ENCODE assay signal across 8 cellular contexts in the genomic region with DNA sequence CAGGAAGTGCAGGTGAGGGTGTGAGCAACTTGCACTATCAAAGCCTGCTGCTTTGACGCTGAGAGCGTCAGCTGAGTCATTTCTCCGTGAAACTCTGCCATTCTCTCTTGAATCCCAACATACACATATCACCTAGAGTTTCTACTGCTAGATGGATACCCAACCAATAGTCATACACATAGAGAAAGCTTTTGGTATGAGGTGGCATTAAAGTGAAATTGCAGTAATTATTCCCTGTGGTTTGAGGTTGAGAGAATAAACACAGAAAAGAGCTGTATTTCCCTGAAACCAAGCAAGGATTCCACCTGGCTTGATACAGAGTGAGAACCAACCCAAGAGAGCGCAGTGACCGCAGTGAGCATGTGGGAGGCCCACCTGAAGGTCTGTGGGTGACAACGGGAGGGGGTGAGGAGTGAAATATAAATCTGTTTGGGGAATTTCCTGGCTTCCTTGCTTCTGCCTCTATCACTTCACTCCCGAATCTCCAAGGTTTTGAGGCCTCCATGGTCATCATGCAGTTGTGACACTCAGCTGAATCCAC. TPM values are rescaled to one million over a fixed set of nuclear protein-coding genes. Genes with fewer than 3 reads are reported as not detected.
DNase-seq lines count a peak whose midpoint lies in the region; ATAC-seq and TF ChIP-seq lines count a peak whose summit lies in the region.
"Had no signal": no experiment of that assay in that cellular context is flagged by ENCODE, and none has a peak within 500 bp of the region (broad histone marks: within the 10 kb centered on the region; RNA-seq: fewer than 3 reads in every experiment).

No MANE protein-coding gene starts in this region.

- H3K79me2 ChIP-seq in SK-N-SH (ENCODE audit: insufficient read depth), result no peaks in the 10 kb centered on the region

- H3F3A ChIP-seq in SK-N-SH (replicated peaks; ENCODE audit: insufficient read depth), result no peaks in the 10 kb centered on the region

- no peak overlapping the region for H3K4me3 Mint-ChIP-seq in activated naive CD8-positive, alpha-beta T cell treated with anti-CD3 and anti-CD28 coated beads, Interleukin-2, amount 50 U/mL, for 24 hours

- no peaks in the 10 kb centered on the region for H4K20me1 ChIP-seq in SK-N-SH (ENCODE audit: insufficient read depth)

- no peaks in the 10 kb centered on the region for H3K36me3 ChIP-seq in SK-N-SH (replicated peaks in 1 of 2; ENCODE audit: control insufficient read depth in 1 of 2, insufficient read depth in 2 of 2, low read length in 1 of 2)

- peak; percentile 15 for DNase-seq in activated naive CD8-positive, alpha-beta T cell treated with anti-CD3 and anti-CD28 coated beads, Interleukin-2, amount 50 U/mL, for 24 hours
- DNase-seq in head of caudate nucleus (no peak), SK-N-SH (no peak), NCI-H2196 treated with DMSO at 0.1 percent for 48 hours (lab: John Stamatoyannopoulos, UW; ENCODE audit: unreplicated experiment) (no peak)
- DNase-seq: glutamatergic neuron had no signal

- CTCF ChIA-PET in SK-N-SH (lab: Yijun Ruan, JAX), result interaction anchor here (2.5 kb wide), 1 partner anchor 10 kb away, joined by 10 read pairs; no protein-coding TSS in a partner anchor

- WGBS in SK-N-SH (ENCODE audit: low lambda C conversion rate), result 42% methylated on average over 7 of the region's 7 CpGs

- no peaks in the 10 kb centered on the region for H3K9me2 ChIP-seq in SK-N-SH

- H3K27ac Mint-ChIP-seq in activated naive CD8-positive, alpha-beta T cell treated with anti-CD3 and anti-CD28 coated beads, Interleukin-2, amount 50 U/mL, for 24 hours, result peak overlapping the region; percentile 60

- TF ChIP-seq RAD21 in SK-N-SH (IDR thresholded peaks at IDR 0.05; ENCODE audit: low read length), result no peak

- H2AFZ ChIP-seq in SK-N-SH (ENCODE audit: low read depth), result no peak overlapping the region

- H3K4me2 ChIP-seq in SK-N-SH, result no peak overlapping the region

- no peaks in the 10 kb centered on the region; a peak in 1 of 4 replicates for H3K4me1 ChIP-seq in SK-N-SH (ENCODE audit: control insufficient read depth in 1 of 2, insufficient read depth in 2 of 2, low read depth in 1 of 2, low read length in 1 of 2)

- H3K4me3 ChIP-seq in SK-N-SH (ENCODE audit: low read depth in 2 of 2, low read length in 1 of 2), result no peak overlapping the region

- TF ChIP-seq EP300 in SK-N-SH (IDR thresholded peaks at IDR 0.05; ENCODE audit: borderline replicate concordance in 1 of 2, low read depth in 1 of 2, low read length in 1 of 2), result no peak

- no peak for TF ChIP-seq CTCF in SK-N-SH (IDR thresholded peaks at IDR 0.05)

- H3K9me3 ChIP-seq in SK-N-SH, result no peaks in the 10 kb centered on the region

- peaks cover 11% of the 10 kb centered on the region for H3K4me1 Mint-ChIP-seq in activated naive CD8-positive, alpha-beta T cell treated with anti-CD3 and anti-CD28 coated beads, Interleukin-2, amount 50 U/mL, for 24 hours

- POLR2A ChIA-PET in SK-N-SH (lab: Yijun Ruan, JAX), result no interaction called here

- no peak overlapping the region for H3K9ac ChIP-seq in SK-N-SH

- H3K27me3 Mint-ChIP-seq in activated naive CD8-positive, alpha-beta T cell treated with anti-CD3 and anti-CD28 coated beads, Interleukin-2, amount 50 U/mL, for 24 hours, result peaks cover 7% of the 10 kb centered on the region

- no peaks in the 10 kb centered on the region for H3K27me3 ChIP-seq in SK-N-SH (ENCODE audit: insufficient read depth)

- intact Hi-C loops in head of caudate nucleus (cut with DNase I), result no loop called here

- no peak overlapping the region for H3K27ac ChIP-seq in SK-N-SH (ENCODE audit: low read depth in 2 of 2, low read length in 1 of 2)

- no peaks in the 10 kb centered on the region for H3K9me3 Mint-ChIP-seq in activated naive CD8-positive, alpha-beta T cell treated with anti-CD3 and anti-CD28 coated beads, Interleukin-2, amount 50 U/mL, for 24 hours

- ATAC-seq in GM18861 (IDR thresholded peaks at IDR 0.05; ENCODE audit: unreplicated experiment) (peak; percentile 98), GM19467 (IDR thresholded peaks at IDR 0.05; ENCODE audit: unreplicated experiment) (peak; percentile 95), HG03039 (IDR thresholded peaks at IDR 0.05; ENCODE audit: unreplicated experiment) (peak; percentile 93)
- ATAC-seq in activated naive CD8-positive, alpha-beta T cell treated with anti-CD3 and anti-CD28 coated beads, Interleukin-2, amount 50 U/mL, for 24 hours, result peak; percentile 81

- no peaks in the 10 kb centered on the region for H3K36me3 Mint-ChIP-seq in activated naive CD8-positive, alpha-beta T cell treated with anti-CD3 and anti-CD28 coated beads, Interleukin-2, amount 50 U/mL, for 24 hours (ENCODE audit: low read depth)

TF ChIP-seq in SK-N-SH, 30 proteins besides CTCF, POLR2A, EP300 and RAD21:
- TF ChIP-seq SMC3 (IDR thresholded peaks at IDR 0.05; ENCODE audit: low read depth, low read length), result no peak
- no peak for TF ChIP-seq RCOR1 (IDR thresholded peaks at IDR 0.05; ENCODE audit: low read length)
- no peak for TF ChIP-seq SIN3A (IDR thresholded peaks at IDR 0.05; ENCODE audit: borderline replicate concordance, low read depth, low read length)
- TF ChIP-seq NRF1 (IDR thresholded peaks at IDR 0.05; ENCODE audit: low read depth, low read length), result no peak
- no peak for TF ChIP-seq RXRA (IDR thresholded peaks at IDR 0.05; ENCODE audit: borderline replicate concordance, low read depth)
- no peak for TF ChIP-seq TCF12 (IDR thresholded peaks at IDR 0.05)
- no peak for TF ChIP-seq GATA2 (CRISPR knock-in tag; IDR thresholded peaks at IDR 0.05)
- TF ChIP-seq NFIC (IDR thresholded peaks at IDR 0.05; ENCODE audit: borderline replicate concordance), result no peak
- no peak for TF ChIP-seq IRF3 (IDR thresholded peaks at IDR 0.05; ENCODE audit: low read depth, low read length)
- TF ChIP-seq CHD2 (IDR thresholded peaks at IDR 0.05; ENCODE audit: low read length, partially characterized antibody), result no peak
- no peak for TF ChIP-seq GABPA (IDR thresholded peaks at IDR 0.05; ENCODE audit: low read depth)
- no peak for TF ChIP-seq RFX5 (IDR thresholded peaks at IDR 0.05; ENCODE audit: low read length)

RNA-seq across cellular contexts. Expression of gene TMEM18, which starts 28.8 kb away (rescaled TPM):
- polyA plus RNA-seq in SK-N-SH (2012; rRNA removed), result 28.9 and 29.3 TPM in 2 replicates
- 28.5 and 44.5 TPM in 2 replicates for polyA plus RNA-seq in SK-N-SH (2012; cell fraction: cytosol; rRNA removed)
- 35.6 and 46.8 TPM in 2 replicates for polyA plus RNA-seq in SK-N-SH (2012; cell fraction: nucleus; rRNA removed)
